1 cellular context compared by ENCODE assay signal in genomic region chr15:44426975-44427755, GRCh38.
A peak's percentile ranks its signal among the peaks of the same experiment; 100 is the strongest.
TF ChIP-seq lines count a peak whose summit lies in the region.

CTDSPL2 (plus strand) TSS chr15:44427629; CDS start chr15:44459015, 31,386 bp downstream.

TF ChIP-seq in WTC11, 78 proteins besides CTCF, POLR2A, EP300 and RAD21 (continued from another document and continues in another):
- TF ChIP-seq ZNF281 (CRISPR knock-in tag; IDR thresholded peaks at IDR 0.05), result no peak
- no peak for TF ChIP-seq PRRX2 (CRISPR knock-in tag; IDR thresholded peaks at IDR 0.05)
- TF ChIP-seq NR2C2 (CRISPR knock-in tag; IDR thresholded peaks at IDR 0.05), result no peak
- no peak for TF ChIP-seq AFF4 (CRISPR knock-in tag; IDR thresholded peaks at IDR 0.05; ENCODE audit: borderline replicate concordance)
- no peak; the same call in 1 of the 2 replicates for TF ChIP-seq NFE2L1 (CRISPR knock-in tag; IDR thresholded peaks at IDR 0.05)
- TF ChIP-seq MXD4 (CRISPR knock-in tag; IDR thresholded peaks at IDR 0.05; ENCODE audit: borderline replicate concordance), result no peak
- no peak for TF ChIP-seq GTF2I (CRISPR knock-in tag; conservative IDR thresholded peaks at IDR 0.05)
- TF ChIP-seq ZNF138 (CRISPR knock-in tag; conservative IDR thresholded peaks at IDR 0.05), result no peak
- TF ChIP-seq ZSCAN18 (CRISPR knock-in tag; IDR thresholded peaks at IDR 0.05), result no peak
- TF ChIP-seq STAT6 (CRISPR knock-in tag; conservative IDR thresholded peaks at IDR 0.05; ENCODE audit: low read depth), result no peak
- TF ChIP-seq GABPB1 (CRISPR knock-in tag; IDR thresholded peaks at IDR 0.05), result no peak; the same call in none of the 2 replicates
- TF ChIP-seq TEAD1 (CRISPR knock-in tag; IDR thresholded peaks at IDR 0.05), result peak; percentile 61; the same call in 1 of the 2 replicates
- TF ChIP-seq ATF3 (CRISPR knock-in tag; conservative IDR thresholded peaks at IDR 0.05), result no peak
- peak; percentile 76 for TF ChIP-seq SP1 (CRISPR knock-in tag; conservative IDR thresholded peaks at IDR 0.05)
- no peak for TF ChIP-seq ATF1 (CRISPR knock-in tag; IDR thresholded peaks at IDR 0.05)
- peak; percentile 66; the same call in 1 of the 2 replicates for TF ChIP-seq FOXK1 (CRISPR knock-in tag; IDR thresholded peaks at IDR 0.05)
- TF ChIP-seq ZNF532 (CRISPR knock-in tag; IDR thresholded peaks at IDR 0.05; ENCODE audit: borderline replicate concordance), result no peak
- no peak for TF ChIP-seq ZNF121 (CRISPR knock-in tag; IDR thresholded peaks at IDR 0.05)
- no peak for TF ChIP-seq PRDM15 (CRISPR knock-in tag; IDR thresholded peaks at IDR 0.05)
- TF ChIP-seq ZBTB43 (CRISPR knock-in tag; IDR thresholded peaks at IDR 0.05), result 0 out of 2 replicates have a peak, but pooled peaks have one; percentile 17
- no peak for TF ChIP-seq KAT7 (CRISPR knock-in tag; IDR thresholded peaks at IDR 0.05; ENCODE audit: borderline replicate concordance)
- TF ChIP-seq ATF2 (CRISPR knock-in tag; IDR thresholded peaks at IDR 0.05; ENCODE audit: borderline replicate concordance, low read depth), result no peak
- TF ChIP-seq EMX1 (CRISPR knock-in tag; IDR thresholded peaks at IDR 0.05), result no peak
- TF ChIP-seq ELF4 (CRISPR knock-in tag; IDR thresholded peaks at IDR 0.05; ENCODE audit: low read depth), result no peak
- TF ChIP-seq AR (CRISPR knock-in tag; IDR thresholded peaks at IDR 0.05), result peak; percentile 80; the same call in 1 of the 2 replicates
- TF ChIP-seq ETV6 (CRISPR knock-in tag; IDR thresholded peaks at IDR 0.05), result no peak
